Comparison of ENCODE assay signal across 8 cellular contexts in genomic region chr5:113487779-113488644, GRCh38. TPM values are rescaled to one million over a fixed set of nuclear protein-coding genes. Genes with fewer than 3 reads are reported as not detected.
A peak's percentile ranks its signal among the peaks of the same experiment; 100 is the strongest.
DNase-seq lines count a peak whose midpoint lies in the region; ATAC-seq and TF ChIP-seq lines count a peak whose summit lies in the region.

Gene MCC, minus strand, starts transcription at chr5:113488453.

- intact Hi-C loops in esophagus muscularis mucosa (cut with DNase I), result no loop called here

- TF ChIP-seq CTCF in AG04449 (IDR thresholded peaks at IDR 0.05; ENCODE audit: insufficient read depth, low read length, missing control alignments), result no peak
- no peak for TF ChIP-seq CTCF in esophagus muscularis mucosa (IDR thresholded peaks at IDR 0.05)

- POLR2A ChIA-PET in AG04449 (lab: Yijun Ruan, JAX), result interaction anchor here (0.6 to 1.0 kb wide), 2 partner anchors 92 to 492 kb away, joined by 3 to 4 read pairs; no protein-coding TSS in a partner anchor

- CTCF ChIA-PET in AG04449 (lab: Yijun Ruan, JAX), result interaction anchor here (0.8 to 2.4 kb wide), 5 partner anchors 13 to 492 kb away, joined by 3 to 11 read pairs (median 4); no protein-coding TSS in a partner anchor

- H3K36me3 ChIP-seq in esophagus muscularis mucosa (no peaks in the 10 kb centered on the region), stomach smooth muscle (ENCODE audit: control insufficient read depth in 2 of 2, insufficient read depth in 2 of 2, low read length in 2 of 2) (no peaks in the 10 kb centered on the region)

- H3K4me1 ChIP-seq in esophagus muscularis mucosa (peaks cover 13 to 21% (median 19%) of the 10 kb centered on the region in 4 donors), mononuclear cell (ENCODE audit: insufficient read depth, low read length) (peaks cover 25% of the 10 kb centered on the region), stomach smooth muscle (ENCODE audit: control insufficient read depth, insufficient read depth, low read length) (peaks cover 14% of the 10 kb centered on the region)

- H3K27ac ChIP-seq in esophagus muscularis mucosa (replicated peaks in 1 of 4) (peak within 1 kb of the TSS; percentile 51 to 74 (median 66)), stomach smooth muscle (ENCODE audit: low read length) (no peak within 1 kb of the TSS)

- no peak for TF ChIP-seq POLR2A in esophagus muscularis mucosa (IDR thresholded peaks at IDR 0.05; ENCODE audit: low read depth)

- H3K27me3 ChIP-seq in esophagus muscularis mucosa (peaks cover 0 to 21% (median 0%) of the 10 kb centered on the region in 4 donors), mononuclear cell (ENCODE audit: insufficient read depth, low read length) (peaks cover 94% of the 10 kb centered on the region), stomach smooth muscle (ENCODE audit: control insufficient read depth in 1 of 2, insufficient read depth in 2 of 2, low read length in 2 of 2) (peaks cover 0 to 3% of the 10 kb centered on the region in 2 donors)

- no peak for ATAC-seq in HG02981 (IDR thresholded peaks at IDR 0.05; ENCODE audit: unreplicated experiment)

- WGBS in esophagus muscularis mucosa, result under 1% methylated on average over 52 of the region's 86 CpGs

- TF ChIP-seq EP300 in esophagus muscularis mucosa (IDR thresholded peaks at IDR 0.05), result no peak

- DNase-seq in AG04449 (ENCODE audit: low read depth, low spot score), result peak; percentile 71
- DNase-seq in GM19238 (ENCODE audit: insufficient read length, low spot score), result peak; percentile 18
- peak; percentile 84 for DNase-seq in NCI-H2227 (lab: John Stamatoyannopoulos, UW; ENCODE audit: unreplicated experiment)
- peak; percentile 18 for DNase-seq in activated T-cell treated with anti-CD3 and anti-CD28 coated beads for 24 hours (ENCODE audit: low read depth)
- DNase-seq in esophagus muscularis mucosa (ENCODE audit: extremely low spot score), result no peak

- peak within 1 kb of the TSS; percentile 86 for H3K4me3 ChIP-seq in AG04449 (ENCODE audit: low read depth, low read length)
- peak within 1 kb of the TSS; percentile 62 to 78 (median 66) for H3K4me3 ChIP-seq in esophagus muscularis mucosa
- peak within 1 kb of the TSS; percentile 15 for H3K4me3 ChIP-seq in mononuclear cell (ENCODE audit: low read length)
- peak within 1 kb of the TSS; percentile 82 to 86 for H3K4me3 ChIP-seq in stomach smooth muscle (ENCODE audit: low read length in 2 of 2)

- H3K9ac ChIP-seq in stomach smooth muscle (ENCODE audit: low read length in 2 of 2), result peak within 1 kb of the TSS; percentile 70 to 81

- peaks cover 0 to 10% (median 7%) of the 10 kb centered on the region in 4 donors for H3K9me3 ChIP-seq in esophagus muscularis mucosa
- H3K9me3 ChIP-seq in mononuclear cell (ENCODE audit: low read depth, low read length), result peaks cover 18% of the 10 kb centered on the region
- H3K9me3 ChIP-seq in stomach smooth muscle (ENCODE audit: control insufficient read depth in 2 of 2, low read length in 2 of 2), result peaks cover 0 to 4% of the 10 kb centered on the region in 2 donors

RNA-seq across cellular contexts. Expression of gene MCC, which starts in this region (rescaled TPM):
- total RNA-seq in esophagus muscularis mucosa, result 10 to 100 TPM; 17.0 to 24.8 (median 21.0) TPM
- 1.0 TPM for total RNA-seq in mononuclear cell

Comparison
In these comparisons a context has a peak if more than half of its experiments do, and no peak if none do; other contexts are left out.
1. H3K4me3 ChIP-seq: peak in every context shown above with its lines; median percentile 86 in AG04449; 84 in stomach smooth muscle; 66 in esophagus muscularis mucosa; 15 in mononuclear cell.